In genomic region chr1:30756206-30756544, GRCh38 we compare ENCODE assay signal across 2 cellular contexts.
TF ChIP-seq lines count a peak whose summit lies in the region.

No MANE protein-coding gene starts in this region.

TF ChIP-seq in liver, 16 proteins besides CTCF, POLR2A, EP300 and RAD21:
- TF ChIP-seq RXRA (IDR thresholded peaks at IDR 0.05) (no peak), ZBTB33 (IDR thresholded peaks at IDR 0.05) (no peak), HNF4A (conservative IDR thresholded peaks at IDR 0.05) (no peak), GABPA (IDR thresholded peaks at IDR 0.05 in 1 of 2, conservative IDR thresholded peaks at IDR 0.05 in 1 of 2) (no peak), YY1 (IDR thresholded peaks at IDR 0.05) (no peak), SP1 (IDR thresholded peaks at IDR 0.05) (no peak), HNF4G (IDR thresholded peaks at IDR 0.05) (no peak), FOXA1 (IDR thresholded peaks at IDR 0.05) (no peak), MAX (IDR thresholded peaks at IDR 0.05) (no peak), JUND (IDR thresholded peaks at IDR 0.05) (no peak), ATF3 (IDR thresholded peaks at IDR 0.05) (no peak), EGR1 (IDR thresholded peaks at IDR 0.05; ENCODE audit: low read depth in 2 of 2) (no peak), FOXA2 (IDR thresholded peaks at IDR 0.05) (no peak), NR2F2 (IDR thresholded peaks at IDR 0.05) (no peak), TAF1 (conservative IDR thresholded peaks at IDR 0.05) (no peak)
- TF ChIP-seq, protein P1, sequence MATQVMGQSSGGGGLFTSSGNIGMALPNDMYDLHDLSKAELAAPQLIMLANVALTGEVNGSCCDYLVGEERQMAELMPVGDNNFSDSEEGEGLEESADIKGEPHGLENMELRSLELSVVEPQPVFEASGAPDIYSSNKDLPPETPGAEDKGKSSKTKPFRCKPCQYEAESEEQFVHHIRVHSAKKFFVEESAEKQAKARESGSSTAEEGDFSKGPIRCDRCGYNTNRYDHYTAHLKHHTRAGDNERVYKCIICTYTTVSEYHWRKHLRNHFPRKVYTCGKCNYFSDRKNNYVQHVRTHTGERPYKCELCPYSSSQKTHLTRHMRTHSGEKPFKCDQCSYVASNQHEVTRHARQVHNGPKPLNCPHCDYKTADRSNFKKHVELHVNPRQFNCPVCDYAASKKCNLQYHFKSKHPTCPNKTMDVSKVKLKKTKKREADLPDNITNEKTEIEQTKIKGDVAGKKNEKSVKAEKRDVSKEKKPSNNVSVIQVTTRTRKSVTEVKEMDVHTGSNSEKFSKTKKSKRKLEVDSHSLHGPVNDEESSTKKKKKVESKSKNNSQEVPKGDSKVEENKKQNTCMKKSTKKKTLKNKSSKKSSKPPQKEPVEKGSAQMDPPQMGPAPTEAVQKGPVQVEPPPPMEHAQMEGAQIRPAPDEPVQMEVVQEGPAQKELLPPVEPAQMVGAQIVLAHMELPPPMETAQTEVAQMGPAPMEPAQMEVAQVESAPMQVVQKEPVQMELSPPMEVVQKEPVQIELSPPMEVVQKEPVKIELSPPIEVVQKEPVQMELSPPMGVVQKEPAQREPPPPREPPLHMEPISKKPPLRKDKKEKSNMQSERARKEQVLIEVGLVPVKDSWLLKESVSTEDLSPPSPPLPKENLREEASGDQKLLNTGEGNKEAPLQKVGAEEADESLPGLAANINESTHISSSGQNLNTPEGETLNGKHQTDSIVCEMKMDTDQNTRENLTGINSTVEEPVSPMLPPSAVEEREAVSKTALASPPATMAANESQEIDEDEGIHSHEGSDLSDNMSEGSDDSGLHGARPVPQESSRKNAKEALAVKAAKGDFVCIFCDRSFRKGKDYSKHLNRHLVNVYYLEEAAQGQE (IDR thresholded peaks at IDR 0.05) = no peak
TF ChIP-seq in liver: peak in this region for 0.

TF ChIP-seq in HepG2, 621 proteins besides CTCF, POLR2A, EP300 and RAD21:
- TF ChIP-seq MBD4 (IDR thresholded peaks at IDR 0.05; ENCODE audit: borderline replicate concordance, low read length) (no peak), ZNF12 (CRISPR knock-in tag; IDR thresholded peaks at IDR 0.05) (no peak), PCBP1 (IDR thresholded peaks at IDR 0.05; ENCODE audit: borderline replicate concordance, low read depth, low read length) (no peak), CERS6 (CRISPR knock-in tag; IDR thresholded peaks at IDR 0.05) (no peak), BRD4 (CRISPR knock-in tag; IDR thresholded peaks at IDR 0.05) (no peak), FOXC1 (CRISPR knock-in tag; IDR thresholded peaks at IDR 0.05; ENCODE audit: borderline replicate concordance) (no peak), FLYWCH1 (CRISPR knock-in tag; IDR thresholded peaks at IDR 0.05) (no peak), IRX3 (CRISPR knock-in tag; IDR thresholded peaks at IDR 0.05; ENCODE audit: borderline replicate concordance, low read depth) (no peak)
